1 cellular context compared by ENCODE assay signal in the genomic region with DNA sequence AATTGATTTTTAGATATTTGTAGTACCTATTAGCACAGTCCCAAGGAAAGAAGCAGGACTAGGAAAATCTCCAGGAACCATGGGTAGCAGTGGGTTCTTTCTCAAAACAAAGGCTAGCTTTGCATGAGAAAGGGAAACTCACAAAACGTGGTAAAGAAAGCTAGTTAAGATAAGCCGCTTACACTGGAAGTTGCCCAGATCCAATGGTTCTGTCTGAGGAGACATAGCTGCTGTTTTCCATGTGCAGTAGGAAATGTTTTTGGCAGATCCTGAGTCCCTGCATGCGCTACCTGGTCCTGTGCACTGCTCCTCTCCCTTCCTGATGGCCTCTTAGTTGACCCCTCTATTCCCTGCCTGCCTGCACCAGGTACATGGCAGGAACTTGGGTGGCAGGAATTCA.
A peak's percentile ranks its signal among the peaks of the same experiment; 100 is the strongest.
TF ChIP-seq lines count a peak whose summit lies in the region.

No MANE protein-coding gene starts in this region.

TF ChIP-seq in GM23338, 12 proteins besides CTCF, POLR2A, EP300 and RAD21 (continued from another document):
- TF ChIP-seq, protein P1, sequence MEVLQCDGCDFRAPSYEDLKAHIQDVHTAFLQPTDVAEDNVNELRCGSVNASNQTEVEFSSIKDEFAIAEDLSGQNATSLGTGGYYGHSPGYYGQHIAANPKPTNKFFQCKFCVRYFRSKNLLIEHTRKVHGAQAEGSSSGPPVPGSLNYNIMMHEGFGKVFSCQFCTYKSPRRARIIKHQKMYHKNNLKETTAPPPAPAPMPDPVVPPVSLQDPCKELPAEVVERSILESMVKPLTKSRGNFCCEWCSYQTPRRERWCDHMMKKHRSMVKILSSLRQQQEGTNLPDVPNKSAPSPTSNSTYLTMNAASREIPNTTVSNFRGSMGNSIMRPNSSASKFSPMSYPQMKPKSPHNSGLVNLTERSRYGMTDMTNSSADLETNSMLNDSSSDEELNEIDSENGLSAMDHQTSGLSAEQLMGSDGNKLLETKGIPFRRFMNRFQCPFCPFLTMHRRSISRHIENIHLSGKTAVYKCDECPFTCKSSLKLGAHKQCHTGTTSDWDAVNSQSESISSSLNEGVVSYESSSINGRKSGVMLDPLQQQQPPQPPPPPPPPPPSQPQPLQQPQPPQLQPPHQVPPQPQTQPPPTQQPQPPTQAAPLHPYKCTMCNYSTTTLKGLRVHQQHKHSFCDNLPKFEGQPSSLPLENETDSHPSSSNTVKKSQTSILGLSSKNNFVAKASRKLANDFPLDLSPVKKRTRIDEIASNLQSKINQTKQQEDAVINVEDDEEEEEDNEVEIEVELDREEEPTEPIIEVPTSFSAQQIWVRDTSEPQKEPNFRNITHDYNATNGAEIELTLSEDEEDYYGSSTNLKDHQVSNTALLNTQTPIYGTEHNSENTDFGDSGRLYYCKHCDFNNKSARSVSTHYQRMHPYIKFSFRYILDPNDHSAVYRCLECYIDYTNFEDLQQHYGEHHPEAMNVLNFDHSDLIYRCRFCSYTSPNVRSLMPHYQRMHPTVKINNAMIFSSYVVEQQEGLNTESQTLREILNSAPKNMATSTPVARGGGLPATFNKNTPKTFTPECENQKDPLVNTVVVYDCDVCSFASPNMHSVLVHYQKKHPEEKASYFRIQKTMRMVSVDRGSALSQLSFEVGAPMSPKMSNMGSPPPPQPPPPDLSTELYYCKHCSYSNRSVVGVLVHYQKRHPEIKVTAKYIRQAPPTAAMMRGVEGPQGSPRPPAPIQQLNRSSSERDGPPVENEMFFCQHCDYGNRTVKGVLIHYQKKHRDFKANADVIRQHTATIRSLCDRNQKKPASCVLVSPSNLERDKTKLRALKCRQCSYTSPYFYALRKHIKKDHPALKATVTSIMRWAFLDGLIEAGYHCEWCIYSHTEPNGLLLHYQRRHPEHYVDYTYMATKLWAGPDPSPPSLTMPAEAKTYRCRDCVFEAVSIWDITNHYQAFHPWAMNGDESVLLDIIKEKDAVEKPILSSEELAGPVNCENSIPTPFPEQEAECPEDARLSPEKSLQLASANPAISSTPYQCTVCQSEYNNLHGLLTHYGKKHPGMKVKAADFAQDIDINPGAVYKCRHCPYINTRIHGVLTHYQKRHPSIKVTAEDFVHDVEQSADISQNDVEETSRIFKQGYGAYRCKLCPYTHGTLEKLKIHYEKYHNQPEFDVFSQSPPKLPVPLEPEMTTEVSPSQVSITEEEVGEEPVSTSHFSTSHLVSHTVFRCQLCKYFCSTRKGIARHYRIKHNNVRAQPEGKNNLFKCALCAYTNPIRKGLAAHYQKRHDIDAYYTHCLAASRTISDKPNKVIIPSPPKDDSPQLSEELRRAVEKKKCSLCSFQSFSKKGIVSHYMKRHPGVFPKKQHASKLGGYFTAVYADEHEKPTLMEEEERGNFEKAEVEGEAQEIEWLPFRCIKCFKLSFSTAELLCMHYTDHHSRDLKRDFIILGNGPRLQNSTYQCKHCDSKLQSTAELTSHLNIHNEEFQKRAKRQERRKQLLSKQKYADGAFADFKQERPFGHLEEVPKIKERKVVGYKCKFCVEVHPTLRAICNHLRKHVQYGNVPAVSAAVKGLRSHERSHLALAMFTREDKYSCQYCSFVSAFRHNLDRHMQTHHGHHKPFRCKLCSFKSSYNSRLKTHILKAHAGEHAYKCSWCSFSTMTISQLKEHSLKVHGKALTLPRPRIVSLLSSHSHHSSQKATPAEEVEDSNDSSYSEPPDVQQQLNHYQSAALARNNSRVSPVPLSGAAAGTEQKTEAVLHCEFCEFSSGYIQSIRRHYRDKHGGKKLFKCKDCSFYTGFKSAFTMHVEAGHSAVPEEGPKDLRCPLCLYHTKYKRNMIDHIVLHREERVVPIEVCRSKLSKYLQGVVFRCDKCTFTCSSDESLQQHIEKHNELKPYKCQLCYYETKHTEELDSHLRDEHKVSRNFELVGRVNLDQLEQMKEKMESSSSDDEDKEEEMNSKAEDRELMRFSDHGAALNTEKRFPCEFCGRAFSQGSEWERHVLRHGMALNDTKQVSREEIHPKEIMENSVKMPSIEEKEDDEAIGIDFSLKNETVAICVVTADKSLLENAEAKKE (CRISPR knock-in tag; IDR thresholded peaks at IDR 0.05) = peak; percentile 85
